ENCODE assay signal across 7 cellular contexts in genomic region chr17:60369727-60370126, GRCh38. TPM values are rescaled to one million over a fixed set of nuclear protein-coding genes. Genes with fewer than 3 reads are reported as not detected.
"Had no signal": no experiment of that assay in that cellular context is flagged by ENCODE, and none has a peak within 500 bp of the region (broad histone marks: within the 10 kb centered on the region; RNA-seq: fewer than 3 reads in every experiment).

No MANE protein-coding gene starts in this region.

- H3K27ac Mint-ChIP-seq: H9, IgD-negative memory B cell had no signal

- H3K4me3 Mint-ChIP-seq: H9 had no signal

- H3K27me3 Mint-ChIP-seq: IgD-negative memory B cell had no signal

- ATAC-seq: HepG2 had no signal

- H3K9me3 Mint-ChIP-seq: H9, IgD-negative memory B cell had no signal

- DNase-seq: H9, HCEC 1CT, KBM-7 had no signal

RNA-seq across cellular contexts. Expression of gene CHCT1, which starts 52.6 kb away (rescaled TPM):
- total RNA-seq: H1, H9, HepG2, HT1080 had no signal
- polyA plus RNA-seq: HepG2, IgD-negative memory B cell had no signal
